Comparison of ENCODE assay signal across 1 cellular context in the genomic region with DNA sequence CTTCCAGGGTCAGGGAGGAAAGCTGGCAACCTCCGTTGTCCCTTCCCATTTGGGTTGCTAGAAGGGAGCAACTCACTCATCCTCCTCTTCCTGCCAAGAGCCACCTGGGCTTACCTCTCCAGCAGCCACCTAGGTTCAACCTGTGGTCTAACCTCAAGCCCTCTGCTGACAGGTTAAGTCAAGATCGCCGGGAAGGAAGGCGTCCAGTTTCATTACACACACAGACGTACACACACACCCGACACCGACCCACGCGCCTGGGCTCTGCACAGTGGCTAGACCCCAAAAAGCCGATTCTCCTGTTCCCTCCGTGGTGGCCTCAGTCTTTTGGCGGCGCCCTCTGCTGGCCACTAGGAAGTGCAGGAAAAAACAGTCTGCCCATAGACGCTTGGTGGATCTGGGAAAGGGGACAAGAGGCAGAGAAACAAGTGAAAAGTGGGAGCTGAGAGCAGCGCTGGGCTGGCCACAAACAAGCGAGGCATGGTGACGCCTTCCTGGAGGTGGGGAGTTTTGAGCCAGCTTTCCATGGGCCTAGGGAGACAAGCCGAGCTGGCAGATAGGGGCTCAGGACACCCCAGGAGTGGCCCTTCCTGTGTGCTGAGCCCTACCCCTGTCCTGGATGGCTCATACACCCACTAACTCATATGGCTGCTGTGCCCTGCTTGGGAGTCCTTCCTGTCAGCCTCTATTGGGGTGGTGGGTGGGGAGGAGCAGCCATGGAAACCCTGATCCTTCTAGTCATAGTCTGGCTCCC.
TF ChIP-seq lines count a peak whose summit lies in the region.

No MANE protein-coding gene starts in this region.

TF ChIP-seq in K562, 482 proteins besides CTCF, POLR2A, EP300 and RAD21 (continued from another document and continues in another):
- TF ChIP-seq NFYB (IDR thresholded peaks at IDR 0.05; ENCODE audit: extremely low read depth, insufficient read length): no peak
- TF ChIP-seq RBM22 (IDR thresholded peaks at IDR 0.05; ENCODE audit: low read depth, low read length, poor library complexity, severe bottlenecking): no peak
- peak; percentile 85 for TF ChIP-seq PRDM10 (IDR thresholded peaks at IDR 0.05; ENCODE audit: partially characterized antibody)
- no peak; the same call in 1 of the 2 replicates for TF ChIP-seq GATAD2B (IDR thresholded peaks at IDR 0.05; ENCODE audit: borderline replicate concordance)
- TF ChIP-seq, protein P1, sequence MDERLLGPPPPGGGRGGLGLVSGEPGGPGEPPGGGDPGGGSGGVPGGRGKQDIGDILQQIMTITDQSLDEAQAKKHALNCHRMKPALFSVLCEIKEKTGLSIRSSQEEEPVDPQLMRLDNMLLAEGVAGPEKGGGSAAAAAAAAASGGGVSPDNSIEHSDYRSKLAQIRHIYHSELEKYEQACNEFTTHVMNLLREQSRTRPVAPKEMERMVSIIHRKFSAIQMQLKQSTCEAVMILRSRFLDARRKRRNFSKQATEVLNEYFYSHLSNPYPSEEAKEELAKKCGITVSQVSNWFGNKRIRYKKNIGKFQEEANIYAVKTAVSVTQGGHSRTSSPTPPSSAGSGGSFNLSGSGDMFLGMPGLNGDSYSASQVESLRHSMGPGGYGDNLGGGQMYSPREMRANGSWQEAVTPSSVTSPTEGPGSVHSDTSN (CRISPR knock-in tag; IDR thresholded peaks at IDR 0.05; ENCODE audit: low read depth): no peak
- TF ChIP-seq, protein P1 (tag; conservative IDR thresholded peaks at IDR 0.05; ENCODE audit: low read depth): no peak
- no peak for TF ChIP-seq ZBTB5 (IDR thresholded peaks at IDR 0.05)
- no peak for TF ChIP-seq FOXM1 (IDR thresholded peaks at IDR 0.05; ENCODE audit: low read depth)
- TF ChIP-seq FOXM1 (CRISPR knock-in tag; IDR thresholded peaks at IDR 0.05; ENCODE audit: low read depth): no peak
- no peak for TF ChIP-seq IFI16 (CRISPR knock-in tag; IDR thresholded peaks at IDR 0.05)
- TF ChIP-seq MBD1 (CRISPR knock-in tag; IDR thresholded peaks at IDR 0.05): no peak
- TF ChIP-seq TOE1 (IDR thresholded peaks at IDR 0.05; ENCODE audit: borderline replicate concordance): peak; percentile 58; the same call in 1 of the 2 replicates
- no peak; the same call in 1 of the 2 replicates for TF ChIP-seq TOE1 (CRISPR knock-in tag; IDR thresholded peaks at IDR 0.05; ENCODE audit: borderline replicate concordance, low read depth)
- no peak for TF ChIP-seq CBX8 (IDR thresholded peaks at IDR 0.05; ENCODE audit: borderline replicate concordance, extremely low read depth, low read depth, low read length, poor library complexity, severe bottlenecking)
- no peak for TF ChIP-seq CBX5 (IDR thresholded peaks at IDR 0.05; ENCODE audit: borderline replicate concordance, low read depth)
- TF ChIP-seq PCBP1 (IDR thresholded peaks at IDR 0.05; ENCODE audit: low read depth, low read length, poor library complexity, severe bottlenecking): no peak
- TF ChIP-seq ZNF79 (CRISPR knock-in tag; IDR thresholded peaks at IDR 0.05; ENCODE audit: low read depth): no peak
- no peak for TF ChIP-seq ETS1 (conservative IDR thresholded peaks at IDR 0.05; ENCODE audit: control insufficient read depth, low read depth, low read length)
- TF ChIP-seq KDM5B (IDR thresholded peaks at IDR 0.05; ENCODE audit: insufficient replicate concordance, low read depth, low read length): no peak
- TF ChIP-seq, protein P2, sequence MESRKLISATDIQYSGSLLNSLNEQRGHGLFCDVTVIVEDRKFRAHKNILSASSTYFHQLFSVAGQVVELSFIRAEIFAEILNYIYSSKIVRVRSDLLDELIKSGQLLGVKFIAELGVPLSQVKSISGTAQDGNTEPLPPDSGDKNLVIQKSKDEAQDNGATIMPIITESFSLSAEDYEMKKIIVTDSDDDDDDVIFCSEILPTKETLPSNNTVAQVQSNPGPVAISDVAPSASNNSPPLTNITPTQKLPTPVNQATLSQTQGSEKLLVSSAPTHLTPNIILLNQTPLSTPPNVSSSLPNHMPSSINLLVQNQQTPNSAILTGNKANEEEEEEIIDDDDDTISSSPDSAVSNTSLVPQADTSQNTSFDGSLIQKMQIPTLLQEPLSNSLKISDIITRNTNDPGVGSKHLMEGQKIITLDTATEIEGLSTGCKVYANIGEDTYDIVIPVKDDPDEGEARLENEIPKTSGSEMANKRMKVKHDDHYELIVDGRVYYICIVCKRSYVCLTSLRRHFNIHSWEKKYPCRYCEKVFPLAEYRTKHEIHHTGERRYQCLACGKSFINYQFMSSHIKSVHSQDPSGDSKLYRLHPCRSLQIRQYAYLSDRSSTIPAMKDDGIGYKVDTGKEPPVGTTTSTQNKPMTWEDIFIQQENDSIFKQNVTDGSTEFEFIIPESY (CRISPR knock-in tag; IDR thresholded peaks at IDR 0.05): peak; percentile 64
- TF ChIP-seq HNRNPLL (IDR thresholded peaks at IDR 0.05; ENCODE audit: low read depth, low read length, poor library complexity, severe bottlenecking): no peak
- TF ChIP-seq RBFOX2 (IDR thresholded peaks at IDR 0.05; ENCODE audit: low read depth, low read length): peak; percentile 66
- TF ChIP-seq, protein P3, sequence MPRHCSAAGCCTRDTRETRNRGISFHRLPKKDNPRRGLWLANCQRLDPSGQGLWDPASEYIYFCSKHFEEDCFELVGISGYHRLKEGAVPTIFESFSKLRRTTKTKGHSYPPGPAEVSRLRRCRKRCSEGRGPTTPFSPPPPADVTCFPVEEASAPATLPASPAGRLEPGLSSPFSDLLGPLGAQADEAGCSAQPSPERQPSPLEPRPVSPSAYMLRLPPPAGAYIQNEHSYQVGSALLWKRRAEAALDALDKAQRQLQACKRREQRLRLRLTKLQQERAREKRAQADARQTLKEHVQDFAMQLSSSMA (CRISPR knock-in tag; IDR thresholded peaks at IDR 0.05): no peak
- peak; percentile 41 for TF ChIP-seq ARID1B (IDR thresholded peaks at IDR 0.05)
- no peak for TF ChIP-seq ZNF436 (CRISPR knock-in tag; IDR thresholded peaks at IDR 0.05)
- no peak for TF ChIP-seq BDP1 (IDR thresholded peaks at IDR 0.05; ENCODE audit: insufficient read depth, insufficient read length)
- no peak for TF ChIP-seq TAF7 (tag; IDR thresholded peaks at IDR 0.05)
- TF ChIP-seq ZBTB8A (IDR thresholded peaks at IDR 0.05; ENCODE audit: partially characterized antibody): no peak
- peak; percentile 82; the same call in 1 of the 2 replicates for TF ChIP-seq HDAC2 (IDR thresholded peaks at IDR 0.05)
- TF ChIP-seq SPI1 (IDR thresholded peaks at IDR 0.05; ENCODE audit: borderline replicate concordance, low read depth, low read length): 0 out of 2 replicates have a peak, but pooled peaks have one; percentile 41
